In genomic region chr9:95724253-95724991, GRCh38 we compare ENCODE assay signal across 8 cellular contexts.
A peak's percentile ranks its signal among the peaks of the same experiment; 100 is the strongest.
DNase-seq lines count a peak whose midpoint lies in the region; ATAC-seq and TF ChIP-seq lines count a peak whose summit lies in the region.

No MANE protein-coding gene starts in this region.

- in situ Hi-C loops in G401 (cut with HindIII; ENCODE audit: low sequenced_read_pairs): no loop called here

- peak; percentile 49 for DNase-seq in CD1c-positive myeloid dendritic cell (ENCODE audit: extremely low spot score)
- peak; percentile 22 for DNase-seq in LoVo (ENCODE audit: low spot score)
- peak; percentile 40 for DNase-seq in activated T-cell treated with anti-CD3 and anti-CD28 coated beads, Interleukin-2, amount 50 U/mL, for 1 hour
- peak; percentile 12 to 50 for DNase-seq in stimulated activated CD4-positive, alpha-beta T cell treated with anti-CD3 and anti-CD28 coated beads, Interleukin-4, amount 100 ng/mL, for 4 hours
- DNase-seq in G401 (ENCODE audit: low spot score): no peak
- DNase-seq in erythroblast (lab: John Stamatoyannopoulos, UW): no peak
- DNase-seq in NCI-H2227 treated with DMSO at 0.1 percent for 48 hours (lab: John Stamatoyannopoulos, UW): no peak

- peak; percentile 93 for ATAC-seq in GM21515 (IDR thresholded peaks at IDR 0.05; ENCODE audit: unreplicated experiment)

- no peak for TF ChIP-seq POLR2A in erythroblast (IDR thresholded peaks at IDR 0.05; ENCODE audit: low read length)

Comparison
In these comparisons a context has a peak if more than half of its experiments do, and no peak if none do; other contexts are left out.
1. DNase-seq: peak in CD1c-positive myeloid dendritic cell (single experiment), LoVo (single experiment), activated T-cell treated with anti-CD3 and anti-CD28 coated beads, Interleukin-2, amount 50 U/mL, for 1 hour (single experiment) and stimulated activated CD4-positive, alpha-beta T cell treated with anti-CD3 and anti-CD28 coated beads, Interleukin-4, amount 100 ng/mL, for 4 hours (2 of 2); none in G401 (single experiment), erythroblast (0 of 2) and NCI-H2227 treated with DMSO at 0.1 percent for 48 hours (single experiment).